ENCODE assay signal across 1 cellular context in genomic region chr16:4157376-4157825, GRCh38.
A peak's percentile ranks its signal among the peaks of the same experiment; 100 is the strongest.
TF ChIP-seq lines count a peak whose summit lies in the region.

No MANE protein-coding gene starts in this region.

TF ChIP-seq in HepG2, 621 proteins besides CTCF, POLR2A, EP300 and RAD21 (continued from another document and continues in another):
- TF ChIP-seq SKI (IDR thresholded peaks at IDR 0.05; ENCODE audit: partially characterized antibody) (peak; percentile 73), CREB1 (IDR thresholded peaks at IDR 0.05) (no peak), CREB1 (CRISPR knock-in tag; IDR thresholded peaks at IDR 0.05) (0 out of 2 replicates have a peak, but pooled peaks have one; percentile 6), HOXA5 (CRISPR knock-in tag; IDR thresholded peaks at IDR 0.05) (no peak), CEBPG (CRISPR knock-in tag; IDR thresholded peaks at IDR 0.05) (peak; percentile 5; the same call in 1 of the 2 replicates), IRX3 (CRISPR knock-in tag; IDR thresholded peaks at IDR 0.05; ENCODE audit: borderline replicate concordance, low read depth) (no peak), GFI1 (CRISPR knock-in tag; IDR thresholded peaks at IDR 0.05; ENCODE audit: borderline replicate concordance) (0 out of 2 replicates have a peak, but pooled peaks have one; percentile 55), ARID3A (IDR thresholded peaks at IDR 0.05; ENCODE audit: low read depth, low read length) (peak; percentile 54), KDM1A (CRISPR knock-in tag; IDR thresholded peaks at IDR 0.05) (peak; percentile 52; the same call in 1 of the 2 replicates), STAG1 (CRISPR knock-in tag; IDR thresholded peaks at IDR 0.05) (no peak), PHF21A (CRISPR knock-in tag; IDR thresholded peaks at IDR 0.05) (peak; percentile 62), FOXJ3 (CRISPR knock-in tag; IDR thresholded peaks at IDR 0.05; ENCODE audit: borderline replicate concordance) (peak; percentile 76; the same call in 1 of the 2 replicates), FOXC1 (CRISPR knock-in tag; IDR thresholded peaks at IDR 0.05; ENCODE audit: borderline replicate concordance) (no peak), AHDC1 (CRISPR knock-in tag; IDR thresholded peaks at IDR 0.05; ENCODE audit: borderline replicate concordance) (peak; percentile 62; the same call in 1 of the 2 replicates), FOXA3 (CRISPR knock-in tag; IDR thresholded peaks at IDR 0.05) (peak; percentile 83), ZSCAN20 (CRISPR knock-in tag; IDR thresholded peaks at IDR 0.05; ENCODE audit: borderline replicate concordance) (peak; percentile 32; the same call in 1 of the 2 replicates), IKZF5 (CRISPR knock-in tag; IDR thresholded peaks at IDR 0.05) (peak; percentile 63), ZNF335 (CRISPR knock-in tag; IDR thresholded peaks at IDR 0.05) (no peak), ZNF792 (CRISPR knock-in tag; IDR thresholded peaks at IDR 0.05) (0 out of 2 replicates have a peak, but pooled peaks have one; percentile 39), RARA (CRISPR knock-in tag; IDR thresholded peaks at IDR 0.05) (peak; percentile 77), SOX6 (IDR thresholded peaks at IDR 0.05) (no peak), SOX6 (CRISPR knock-in tag; IDR thresholded peaks at IDR 0.05) (peak; percentile 85), NR2F1 (CRISPR knock-in tag; IDR thresholded peaks at IDR 0.05) (peak in 1 of 2 experiments; percentile 58; a peak in 2 of 4 replicates), RCOR2 (CRISPR knock-in tag; IDR thresholded peaks at IDR 0.05) (peak; percentile 90), ZNF317 (CRISPR knock-in tag; IDR thresholded peaks at IDR 0.05) (peak; percentile 65; the same call in 1 of the 2 replicates), ZNF441 (CRISPR knock-in tag; IDR thresholded peaks at IDR 0.05; ENCODE audit: borderline replicate concordance) (peak; percentile 20; the same call in 1 of the 2 replicates), YEATS4 (CRISPR knock-in tag; IDR thresholded peaks at IDR 0.05; ENCODE audit: borderline replicate concordance) (peak; percentile 49; the same call in 1 of the 2 replicates), RXRB (CRISPR knock-in tag; IDR thresholded peaks at IDR 0.05; ENCODE audit: borderline replicate concordance) (peak; percentile 76; the same call in 1 of the 2 replicates)
- TF ChIP-seq, protein P1, sequence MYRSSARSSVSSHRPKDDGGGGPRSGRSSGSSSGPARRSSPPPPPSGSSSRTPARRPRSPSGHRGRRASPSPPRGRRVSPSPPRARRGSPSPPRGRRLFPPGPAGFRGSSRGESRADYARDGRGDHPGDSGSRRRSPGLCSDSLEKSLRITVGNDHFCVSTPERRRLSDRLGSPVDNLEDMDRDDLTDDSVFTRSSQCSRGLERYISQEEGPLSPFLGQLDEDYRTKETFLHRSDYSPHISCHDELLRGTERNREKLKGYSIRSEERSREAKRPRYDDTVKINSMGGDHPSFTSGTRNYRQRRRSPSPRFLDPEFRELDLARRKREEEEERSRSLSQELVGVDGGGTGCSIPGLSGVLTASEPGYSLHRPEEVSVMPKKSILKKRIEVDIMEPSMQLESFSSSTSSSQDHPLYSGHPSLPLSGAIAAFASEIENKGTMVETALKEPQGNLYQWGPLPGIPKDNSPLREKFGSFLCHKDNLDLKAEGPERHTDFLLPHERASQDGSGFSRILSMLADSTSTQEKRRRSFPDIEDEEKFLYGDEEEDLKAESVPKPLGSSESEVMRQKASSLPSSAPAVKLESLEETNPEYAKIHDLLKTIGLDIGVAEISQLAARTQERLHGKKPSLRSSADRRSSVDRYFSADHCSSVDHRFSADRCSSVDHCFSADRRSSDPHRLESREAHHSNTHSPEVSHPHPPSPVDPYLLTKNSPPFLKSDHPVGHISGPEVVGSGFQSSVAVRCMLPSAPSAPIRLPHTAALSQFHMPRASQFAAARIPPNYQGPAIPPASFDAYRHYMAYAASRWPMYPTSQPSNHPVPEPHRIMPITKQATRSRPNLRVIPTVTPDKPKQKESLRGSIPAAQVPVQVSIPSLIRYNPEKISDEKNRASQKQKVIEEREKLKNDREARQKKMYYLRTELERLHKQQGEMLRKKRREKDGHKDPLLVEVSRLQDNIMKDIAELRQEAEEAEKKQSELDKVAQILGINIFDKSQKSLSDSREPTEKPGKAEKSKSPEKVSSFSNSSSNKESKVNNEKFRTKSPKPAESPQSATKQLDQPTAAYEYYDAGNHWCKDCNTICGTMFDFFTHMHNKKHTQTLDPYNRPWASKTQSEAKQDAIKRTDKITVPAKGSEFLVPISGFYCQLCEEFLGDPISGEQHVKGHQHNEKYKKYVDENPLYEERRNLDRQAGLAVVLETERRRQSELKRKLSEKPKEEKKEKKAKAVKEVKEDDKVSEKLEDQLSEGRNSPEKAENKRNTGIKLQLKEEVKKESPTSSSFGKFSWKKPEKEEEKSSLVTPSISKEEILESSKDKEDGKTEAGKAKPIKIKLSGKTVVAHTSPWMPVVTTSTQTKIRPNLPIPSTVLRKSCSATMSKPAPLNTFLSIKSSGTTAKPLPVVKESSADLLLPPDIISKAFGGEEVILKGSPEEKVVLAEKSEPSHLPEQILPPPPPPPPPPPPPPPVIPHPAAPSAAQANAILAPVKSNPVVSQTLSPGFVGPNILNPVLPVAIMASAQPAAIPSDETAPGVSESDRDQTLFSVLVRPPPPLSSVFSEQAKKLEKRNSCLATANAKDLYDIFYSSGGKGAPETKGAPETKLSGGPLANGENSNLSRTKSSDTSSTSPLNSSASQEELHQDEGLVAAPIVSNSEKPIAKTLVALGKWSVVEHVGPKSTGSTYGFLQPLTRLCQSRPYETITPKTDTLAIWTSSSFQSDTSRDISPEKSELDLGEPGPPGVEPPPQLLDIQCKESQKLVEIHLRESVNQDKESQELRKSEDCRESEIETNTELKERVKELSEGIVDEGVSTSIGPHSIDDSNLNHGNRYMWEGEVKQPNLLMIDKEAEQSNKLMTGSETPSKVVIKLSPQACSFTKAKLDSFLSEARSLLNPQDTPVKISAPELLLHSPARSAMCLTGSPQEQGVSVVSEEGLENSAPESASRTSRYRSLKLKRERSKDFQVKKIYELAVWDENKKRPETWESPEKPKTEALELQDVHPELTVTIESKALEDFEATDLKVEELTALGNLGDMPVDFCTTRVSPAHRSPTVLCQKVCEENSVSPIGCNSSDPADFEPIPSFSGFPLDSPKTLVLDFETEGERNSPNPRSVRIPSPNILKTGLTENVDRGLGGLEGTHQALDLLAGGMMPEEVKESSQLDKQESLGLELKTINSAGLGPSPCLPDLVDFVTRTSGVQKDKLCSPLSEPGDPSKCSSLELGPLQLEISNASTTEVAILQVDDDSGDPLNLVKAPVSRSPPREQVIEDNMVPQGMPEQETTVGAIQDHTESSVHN (CRISPR knock-in tag; IDR thresholded peaks at IDR 0.05): no peak
- TF ChIP-seq, protein P2, sequence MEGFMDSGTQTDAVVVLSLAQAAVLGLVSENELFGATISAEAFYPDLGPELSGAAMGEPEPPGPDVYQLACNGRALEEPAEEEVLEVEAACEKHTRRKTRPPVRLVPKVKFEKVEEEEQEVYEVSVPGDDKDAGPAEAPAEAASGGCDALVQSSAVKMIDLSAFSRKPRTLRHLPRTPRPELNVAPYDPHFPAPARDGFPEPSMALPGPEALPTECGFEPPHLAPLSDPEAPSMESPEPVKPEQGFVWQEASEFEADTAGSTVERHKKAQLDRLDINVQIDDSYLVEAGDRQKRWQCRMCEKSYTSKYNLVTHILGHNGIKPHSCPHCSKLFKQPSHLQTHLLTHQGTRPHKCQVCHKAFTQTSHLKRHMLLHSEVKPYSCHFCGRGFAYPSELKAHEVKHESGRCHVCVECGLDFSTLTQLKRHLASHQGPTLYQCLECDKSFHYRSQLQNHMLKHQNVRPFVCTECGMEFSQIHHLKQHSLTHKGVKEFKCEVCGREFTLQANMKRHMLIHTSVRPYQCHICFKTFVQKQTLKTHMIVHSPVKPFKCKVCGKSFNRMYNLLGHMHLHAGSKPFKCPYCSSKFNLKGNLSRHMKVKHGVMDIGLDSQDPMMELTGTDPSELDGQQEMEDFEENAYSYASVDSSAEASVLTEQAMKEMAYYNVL (CRISPR knock-in tag; IDR thresholded peaks at IDR 0.05; ENCODE audit: borderline replicate concordance): peak; percentile 25; the same call in 1 of the 2 replicates
- TF ChIP-seq, protein P3, sequence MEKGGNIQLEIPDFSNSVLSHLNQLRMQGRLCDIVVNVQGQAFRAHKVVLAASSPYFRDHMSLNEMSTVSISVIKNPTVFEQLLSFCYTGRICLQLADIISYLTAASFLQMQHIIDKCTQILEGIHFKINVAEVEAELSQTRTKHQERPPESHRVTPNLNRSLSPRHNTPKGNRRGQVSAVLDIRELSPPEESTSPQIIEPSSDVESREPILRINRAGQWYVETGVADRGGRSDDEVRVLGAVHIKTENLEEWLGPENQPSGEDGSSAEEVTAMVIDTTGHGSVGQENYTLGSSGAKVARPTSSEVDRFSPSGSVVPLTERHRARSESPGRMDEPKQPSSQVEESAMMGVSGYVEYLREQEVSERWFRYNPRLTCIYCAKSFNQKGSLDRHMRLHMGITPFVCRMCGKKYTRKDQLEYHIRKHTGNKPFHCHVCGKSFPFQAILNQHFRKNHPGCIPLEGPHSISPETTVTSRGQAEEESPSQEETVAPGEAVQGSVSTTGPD (CRISPR knock-in tag; IDR thresholded peaks at IDR 0.05): 0 out of 2 replicates have a peak, but pooled peaks have one; percentile 52
- TF ChIP-seq, protein P4, sequence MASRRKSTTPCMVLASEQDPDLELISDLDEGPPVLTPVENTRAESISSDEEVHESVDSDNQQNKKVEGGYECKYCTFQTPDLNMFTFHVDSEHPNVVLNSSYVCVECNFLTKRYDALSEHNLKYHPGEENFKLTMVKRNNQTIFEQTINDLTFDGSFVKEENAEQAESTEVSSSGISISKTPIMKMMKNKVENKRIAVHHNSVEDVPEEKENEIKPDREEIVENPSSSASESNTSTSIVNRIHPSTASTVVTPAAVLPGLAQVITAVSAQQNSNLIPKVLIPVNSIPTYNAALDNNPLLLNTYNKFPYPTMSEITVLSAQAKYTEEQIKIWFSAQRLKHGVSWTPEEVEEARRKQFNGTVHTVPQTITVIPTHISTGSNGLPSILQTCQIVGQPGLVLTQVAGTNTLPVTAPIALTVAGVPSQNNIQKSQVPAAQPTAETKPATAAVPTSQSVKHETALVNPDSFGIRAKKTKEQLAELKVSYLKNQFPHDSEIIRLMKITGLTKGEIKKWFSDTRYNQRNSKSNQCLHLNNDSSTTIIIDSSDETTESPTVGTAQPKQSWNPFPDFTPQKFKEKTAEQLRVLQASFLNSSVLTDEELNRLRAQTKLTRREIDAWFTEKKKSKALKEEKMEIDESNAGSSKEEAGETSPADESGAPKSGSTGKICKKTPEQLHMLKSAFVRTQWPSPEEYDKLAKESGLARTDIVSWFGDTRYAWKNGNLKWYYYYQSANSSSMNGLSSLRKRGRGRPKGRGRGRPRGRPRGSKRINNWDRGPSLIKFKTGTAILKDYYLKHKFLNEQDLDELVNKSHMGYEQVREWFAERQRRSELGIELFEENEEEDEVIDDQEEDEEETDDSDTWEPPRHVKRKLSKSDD (CRISPR knock-in tag; IDR thresholded peaks at IDR 0.05; ENCODE audit: low read depth): no peak
